In the genomic region with DNA sequence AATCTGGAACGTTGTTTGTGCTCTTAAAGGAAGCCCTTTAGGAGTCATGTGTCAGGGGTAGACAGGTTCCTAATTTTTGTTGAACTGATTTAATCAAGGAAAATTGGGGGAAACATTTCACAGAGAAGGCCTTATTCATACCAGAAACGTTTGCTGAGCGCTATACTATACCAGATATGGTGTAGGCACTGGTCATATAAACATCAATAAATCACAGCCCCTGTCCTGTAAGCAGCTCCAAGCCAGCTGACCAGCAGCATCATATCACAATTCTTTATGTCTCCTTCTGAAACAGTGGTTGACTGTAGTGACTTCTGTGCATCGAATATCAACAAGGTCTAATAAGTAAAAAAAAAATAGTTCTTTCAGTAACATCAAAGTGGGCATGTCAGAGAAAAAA, we compare ENCODE assay signal across 11 cellular contexts. TPM values are rescaled to one million over a fixed set of nuclear protein-coding genes. Genes with fewer than 3 reads are reported as not detected.
DNase-seq lines count a peak whose midpoint lies in the region; ATAC-seq and TF ChIP-seq lines count a peak whose summit lies in the region.
"Had no signal": no experiment of that assay in that cellular context is flagged by ENCODE, and none has a peak within 500 bp of the region (broad histone marks: within the 10 kb centered on the region; RNA-seq: fewer than 3 reads in every experiment).

No MANE protein-coding gene starts in this region.

- no peaks in the 10 kb centered on the region for H3K36me3 Mint-ChIP-seq in CD4-positive, alpha-beta T cell (ENCODE audit: low read depth)
- H3K36me3 Mint-ChIP-seq in HFFc6 (ENCODE audit: low read depth): no peaks in the 10 kb centered on the region
- H3K36me3 Mint-ChIP-seq in chondrocyte (ENCODE audit: low read depth): no peaks in the 10 kb centered on the region
- no peaks in the 10 kb centered on the region for H3K36me3 Mint-ChIP-seq in natural killer cell

- H3K27me3 Mint-ChIP-seq in CD4-positive, alpha-beta T cell: peaks cover 31% of the 10 kb centered on the region
- H3K27me3 Mint-ChIP-seq in HFFc6 (ENCODE audit: insufficient read depth): peaks cover 7% of the 10 kb centered on the region; the same call in 1 of the 2 replicates
- H3K27me3 Mint-ChIP-seq in chondrocyte (ENCODE audit: low read depth): peaks cover 26% of the 10 kb centered on the region
- peaks cover 33 to 34% of the 10 kb centered on the region in 2 donors for H3K27me3 Mint-ChIP-seq in natural killer cell (ENCODE audit: low read depth in 2 of 2)

- intact Hi-C loops in CD4-positive, alpha-beta T cell (cut with DNase I, micrococcal nuclease): loop anchor here in 1 of 2 experiments (5.0 kb wide), 1 partner anchor 457 kb away; no protein-coding TSS in a partner anchor
- intact Hi-C loops in natural killer cell (cut with micrococcal nuclease): no loop called here

- no peak overlapping the region for H3K27ac ChIP-seq in CD4-positive, alpha-beta T cell (ENCODE audit: low read depth, low read length)

- peak overlapping the region; percentile 78 for H3K4me3 Mint-ChIP-seq in CD4-positive, alpha-beta T cell
- H3K4me3 Mint-ChIP-seq in HFFc6 (peak overlapping the region; percentile 82), chondrocyte (ENCODE audit: unreplicated experiment) (peak overlapping the region; percentile 62), natural killer cell (peak overlapping the region; percentile 80)
- H3K4me3 Mint-ChIP-seq: neural crest cell had no signal

- no peaks in the 10 kb centered on the region for H3K9me3 ChIP-seq in CD4-positive, alpha-beta T cell (ENCODE audit: control insufficient read depth, low read length)
- H3K9me3 ChIP-seq: adrenal gland had no signal

- H3K4me1 Mint-ChIP-seq in CD4-positive, alpha-beta T cell (ENCODE audit: low read depth): peaks cover 20% of the 10 kb centered on the region
- H3K4me1 Mint-ChIP-seq in HFFc6 (ENCODE audit: low read depth) (peaks cover 23% of the 10 kb centered on the region), chondrocyte (ENCODE audit: low read depth) (peaks cover 25% of the 10 kb centered on the region), natural killer cell (peaks cover 20 to 25% of the 10 kb centered on the region in 2 donors)

- no peak for ATAC-seq in CD4-positive, alpha-beta T cell (ENCODE audit: poor library complexity)
- ATAC-seq in natural killer cell (no peak), GM21423 (IDR thresholded peaks at IDR 0.05; ENCODE audit: unreplicated experiment) (no peak)

- POLR2A ChIA-PET in CD4-positive, alpha-beta T cell (lab: Charles Lee): no interaction called here

- H3K9me3 Mint-ChIP-seq in CD4-positive, alpha-beta T cell: no peaks in the 10 kb centered on the region
- H3K9me3 Mint-ChIP-seq in HFFc6 (no peaks in the 10 kb centered on the region), chondrocyte (ENCODE audit: low read depth) (no peaks in the 10 kb centered on the region), natural killer cell (no peaks in the 10 kb centered on the region)
- H3K9me3 Mint-ChIP-seq: neural crest cell had no signal

- H3K27ac Mint-ChIP-seq in CD4-positive, alpha-beta T cell: no peak overlapping the region
- no peak overlapping the region for H3K27ac Mint-ChIP-seq in HFFc6
- H3K27ac Mint-ChIP-seq in chondrocyte (ENCODE audit: unreplicated experiment): no peak overlapping the region
- H3K27ac Mint-ChIP-seq in natural killer cell: no peak overlapping the region

- CTCF ChIA-PET in CD4-positive, alpha-beta T cell (lab: Charles Lee): no interaction called here

- peaks cover 60% of the 10 kb centered on the region for H3K27me3 ChIP-seq in CD4-positive, alpha-beta T cell (ENCODE audit: control insufficient read depth, insufficient read depth, low read length)

- no peak for DNase-seq in CD4-positive, alpha-beta T cell
- DNase-seq in HFFc6 (no peak), chondrocyte (ENCODE audit: low spot score) (no peak), natural killer cell (no peak), MV-4-11 (lab: John Stamatoyannopoulos, UW) (no peak), NCI-H2081 treated with DMSO at 0.1 percent for 48 hours (lab: John Stamatoyannopoulos, UW) (no peak), NCI-H146 treated with DMSO at 0.1 percent for 48 hours (lab: John Stamatoyannopoulos, UW; ENCODE audit: unreplicated experiment) (no peak)
- DNase-seq: NCI-H446 treated with DMSO at 0.1 percent for 48 hours had no signal

- TF ChIP-seq CTCF in CD4-positive, alpha-beta T cell (IDR thresholded peaks at IDR 0.05): no peak
- TF ChIP-seq CTCF in HFFc6 (IDR thresholded peaks at IDR 0.05) (no peak), chondrocyte (IDR thresholded peaks at IDR 0.05) (no peak), natural killer cell (IDR thresholded peaks at IDR 0.05) (no peak)

RNA-seq across cellular contexts. Expression of a gene that starts 1.1 kb away (rescaled TPM):
- not detected for total RNA-seq in CD4-positive, alpha-beta T cell
- 1 to 10 TPM; 2.8 to 8.4 (median 6.6) TPM for total RNA-seq in HFFc6 (2021; fragmentation: NEBNext Ultra II Directional; extraction: Animal tissue kit (Norgen Biotek cat#: 25700))
- total RNA-seq in chondrocyte (0.12 to 0.92 TPM (median 0.92 TPM) in 3 replicates), natural killer cell (not detected)
